8 cellular contexts compared by ENCODE assay signal in the genomic region with DNA sequence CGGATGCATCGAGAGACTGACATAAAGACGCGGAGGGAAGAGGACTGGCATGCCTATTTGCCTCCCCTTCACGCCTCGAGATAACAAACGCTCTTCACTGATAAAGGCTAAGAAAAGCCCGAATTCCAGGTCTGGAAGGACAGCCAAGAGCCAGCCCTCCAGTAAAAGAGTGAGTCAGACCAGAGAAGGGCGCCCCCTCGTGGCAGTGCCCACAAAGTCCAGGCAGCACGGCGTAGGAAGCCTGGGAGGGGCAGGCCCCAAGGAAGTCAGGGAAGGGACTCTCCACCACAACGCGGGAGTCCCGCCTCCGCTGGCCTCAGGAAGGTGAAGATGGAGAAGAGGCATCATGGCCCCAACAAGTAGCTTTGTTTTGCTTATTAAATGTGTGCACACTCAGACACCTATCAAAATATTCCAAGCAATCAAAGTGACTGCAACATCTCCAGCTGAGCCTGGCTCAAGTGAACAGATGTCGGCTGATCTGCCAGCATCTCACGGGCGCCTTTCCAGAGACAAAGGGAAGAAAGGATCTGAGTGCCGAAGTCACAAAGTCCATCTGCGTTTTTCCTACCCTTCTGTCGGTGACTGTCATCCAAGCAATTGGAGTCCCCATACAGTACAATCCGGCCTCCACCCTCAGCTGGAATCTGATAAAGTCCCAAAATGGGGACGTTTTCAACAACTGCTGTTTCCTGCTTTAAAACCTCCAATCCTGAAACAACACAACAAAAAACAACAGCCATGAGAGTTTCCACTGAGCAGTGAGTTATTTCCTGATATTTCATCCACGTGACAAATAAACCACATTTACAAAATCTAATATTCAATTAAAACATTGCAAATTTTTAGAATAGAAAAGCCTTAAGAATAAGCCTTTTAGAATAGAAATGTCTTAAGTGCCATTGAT. TPM values are rescaled to one million over a fixed set of nuclear protein-coding genes. Genes with fewer than 3 reads are reported as not detected.
DNase-seq lines count a peak whose midpoint lies in the region; ATAC-seq and TF ChIP-seq lines count a peak whose summit lies in the region.

No MANE protein-coding gene starts in this region.

- TF ChIP-seq POLR2A in lower leg skin (IDR thresholded peaks at IDR 0.05): no peak

- DNase-seq in A172 (ENCODE audit: low spot score) (peak; percentile 89), NCI-H446 treated with DMSO at 0.1 percent for 48 hours (lab: John Stamatoyannopoulos, UW) (peak; percentile 29), dermis blood vessel endothelial cell (peak; percentile 88), lower leg skin (ENCODE audit: low spot score in 2 of 2) (peak; percentile 42 to 92)
- peak; percentile 75 to 79 for DNase-seq in activated CD4-positive, alpha-beta T cell treated with anti-CD3 and anti-CD28 coated beads, Interleukin-2, amount 50 U/mL, for 48 hours
- peak; percentile 25 to 57 (median 38) for DNase-seq in stimulated activated CD4-positive, alpha-beta T cell treated with anti-CD3 and anti-CD28 coated beads, TNF-alpha, amount 100 ng/mL, for 4 hours (ENCODE audit: low read depth in 3 of 3)

- TF ChIP-seq CTCF in GM12874 (IDR thresholded peaks at IDR 0.05; ENCODE audit: insufficient read depth, low read depth, low read length) (peak; percentile 82), lower leg skin (IDR thresholded peaks at IDR 0.05) (peak in 1 of 3 donors; percentile 43)

- intact Hi-C loops in lower leg skin (cut with DNase I; ENCODE audit: low total_unique reads): loop anchor here (10.0 kb wide), 2 partner anchors 108 to 238 kb away; a partner anchor contains a TSS

- ATAC-seq in GM18867 (IDR thresholded peaks at IDR 0.05; ENCODE audit: unreplicated experiment): no peak

- no peak overlapping the region for H3K4me3 ChIP-seq in lower leg skin (ENCODE audit: low read depth, poor library complexity, severe bottlenecking)

- 57 to 60% methylated on average over 25 of the region's 25 CpGs for WGBS in lower leg skin, 2 donors

RNA-seq across cellular contexts. Expression of a gene that starts 20.4 kb away (rescaled TPM):
- total RNA-seq in A172 (2014; rRNA removed; shearing (Covaris generic)): not detected in 2 replicates
- total RNA-seq in dermis blood vessel endothelial cell (not detected in 2 replicates), lower leg skin (not detected)

RNA-seq across cellular contexts. Expression of a gene that starts 53.8 kb away (rescaled TPM):
- total RNA-seq in A172 (2014; rRNA removed; shearing (Covaris generic)): 74.5 and 86.0 TPM in 2 replicates
- total RNA-seq in dermis blood vessel endothelial cell: 120 and 138 TPM in 2 replicates
- 10 to 100 TPM; 57.0 to 98.8 (median 81.4) TPM for total RNA-seq in lower leg skin

Comparison
In these comparisons a context has a peak if more than half of its experiments do, and no peak if none do; other contexts are left out.
1. DNase-seq: peak in every context shown above with its lines; median percentile 89 in A172; 88 in dermis blood vessel endothelial cell; 77 in activated CD4-positive, alpha-beta T cell treated with anti-CD3 and anti-CD28 coated beads, Interleukin-2, amount 50 U/mL, for 48 hours; 67 in lower leg skin; 38 in stimulated activated CD4-positive, alpha-beta T cell treated with anti-CD3 and anti-CD28 coated beads, TNF-alpha, amount 100 ng/mL, for 4 hours; 29 in NCI-H446 treated with DMSO at 0.1 percent for 48 hours.